ENCODE assay signal across 8 cellular contexts in genomic region chr16:22205577-22206012, GRCh38. TPM values are rescaled to one million over a fixed set of nuclear protein-coding genes. Genes with fewer than 3 reads are reported as not detected.
DNase-seq lines count a peak whose midpoint lies in the region; ATAC-seq and TF ChIP-seq lines count a peak whose summit lies in the region.

No MANE protein-coding gene starts in this region.

- no peak for TF ChIP-seq CTCF in foreskin keratinocyte (conservative IDR thresholded peaks at IDR 0.05)

- peak overlapping the region; percentile 76 for H3K27ac Mint-ChIP-seq in activated CD4-positive, alpha-beta T cell treated with anti-CD3 and anti-CD28 coated beads, Interleukin-2, amount 10 ng/mL, durations not matched to agents 7 days and 5 days

- H3K4me3 Mint-ChIP-seq in activated CD4-positive, alpha-beta T cell treated with anti-CD3 and anti-CD28 coated beads, Interleukin-2, amount 10 ng/mL, durations not matched to agents 7 days and 5 days = peak overlapping the region; percentile 93

- H3K27ac ChIP-seq in angular gyrus (ENCODE audit: low read depth, low read length) (peak overlapping the region; percentile 40), layer of hippocampus (ENCODE audit: low read depth, low read length) (peak overlapping the region; percentile 4), temporal lobe (ENCODE audit: low read depth, low read length) (peak overlapping the region; percentile 33), foreskin keratinocyte (no peak overlapping the region)

- POLR2A ChIA-PET in activated CD4-positive, alpha-beta T cell treated with anti-CD3 and anti-CD28 coated beads, Interleukin-2, amount 10 ng/mL, durations not matched to agents 7 days and 5 days (lab: Charles Lee) = interaction anchor here (0.8 to 1.0 kb wide), 2 partner anchors 95 to 119 kb away, joined by 3 to 4 read pairs; no protein-coding TSS in a partner anchor

- H3K27me3 ChIP-seq in layer of hippocampus (ENCODE audit: control insufficient read depth, insufficient read depth, low read length) (no peaks in the 10 kb centered on the region), foreskin keratinocyte (no peaks in the 10 kb centered on the region)

- H3K4me1 ChIP-seq in foreskin keratinocyte = peaks cover 16% of the 10 kb centered on the region

- H3K36me3 Mint-ChIP-seq in activated CD4-positive, alpha-beta T cell treated with anti-CD3 and anti-CD28 coated beads, Interleukin-2, amount 10 ng/mL, durations not matched to agents 7 days and 5 days (ENCODE audit: low read depth) = peaks cover 7% of the 10 kb centered on the region

- no peak for ATAC-seq in foreskin keratinocyte

- DNase-seq in activated CD4-positive, alpha-beta T cell treated with anti-CD3 and anti-CD28 coated beads, Interleukin-2, amount 10 ng/mL, durations not matched to agents 7 days and 5 days = no peak
- no peak for DNase-seq in activated CD4-positive, alpha-beta T cell treated with anti-CD3 and anti-CD28 coated beads for 4 hours
- no peak for DNase-seq in foreskin keratinocyte
- no peak for DNase-seq in HuH-7 (ENCODE audit: low spot score)
- no peak for DNase-seq in SHP77 (lab: John Stamatoyannopoulos, UW)

- no peaks in the 10 kb centered on the region for H3K9me3 Mint-ChIP-seq in activated CD4-positive, alpha-beta T cell treated with anti-CD3 and anti-CD28 coated beads, Interleukin-2, amount 10 ng/mL, durations not matched to agents 7 days and 5 days

- H3K4me1 Mint-ChIP-seq in activated CD4-positive, alpha-beta T cell treated with anti-CD3 and anti-CD28 coated beads, Interleukin-2, amount 10 ng/mL, durations not matched to agents 7 days and 5 days = peaks cover 33% of the 10 kb centered on the region

- CTCF ChIA-PET in activated CD4-positive, alpha-beta T cell treated with anti-CD3 and anti-CD28 coated beads, Interleukin-2, amount 10 ng/mL, durations not matched to agents 7 days and 5 days (lab: Charles Lee) = interaction anchor here (0.9 to 6.9 kb wide), 11 partner anchors 10 to 95 kb away, joined by 3 to 48 read pairs (median 7); partner anchors contain the start of gene POLR3E

- H3K27me3 Mint-ChIP-seq in activated CD4-positive, alpha-beta T cell treated with anti-CD3 and anti-CD28 coated beads, Interleukin-2, amount 10 ng/mL, durations not matched to agents 7 days and 5 days = no peaks in the 10 kb centered on the region

RNA-seq across cellular contexts. Expression of gene EEF2K, which starts 0.5 kb away (rescaled TPM):
- total RNA-seq in activated CD4-positive, alpha-beta T cell treated with anti-CD3 and anti-CD28 coated beads, Interleukin-2, amount 10 ng/mL, durations not matched to agents 7 days and 5 days = 10 to 100 TPM; 21.9 to 23.8 TPM
- total RNA-seq in temporal lobe (9.6 TPM), foreskin keratinocyte (21.4 and 21.6 TPM in 2 replicates)
- polyA plus RNA-seq in foreskin keratinocyte = 5.0 and 5.6 TPM in 2 replicates

RNA-seq across cellular contexts. Expression of gene SDR42E2, which starts 43.3 kb away (rescaled TPM):
- under 1 TPM in 1 of 2 experiments, not detected in 1; 0.22 TPM for total RNA-seq in activated CD4-positive, alpha-beta T cell treated with anti-CD3 and anti-CD28 coated beads, Interleukin-2, amount 10 ng/mL, durations not matched to agents 7 days and 5 days
- under 0.01 TPM for total RNA-seq in temporal lobe
- not detected in 2 replicates for total RNA-seq in foreskin keratinocyte
- polyA plus RNA-seq in foreskin keratinocyte = not detected in 2 replicates
